ENCODE assay signal across 8 cellular contexts in the genomic region with DNA sequence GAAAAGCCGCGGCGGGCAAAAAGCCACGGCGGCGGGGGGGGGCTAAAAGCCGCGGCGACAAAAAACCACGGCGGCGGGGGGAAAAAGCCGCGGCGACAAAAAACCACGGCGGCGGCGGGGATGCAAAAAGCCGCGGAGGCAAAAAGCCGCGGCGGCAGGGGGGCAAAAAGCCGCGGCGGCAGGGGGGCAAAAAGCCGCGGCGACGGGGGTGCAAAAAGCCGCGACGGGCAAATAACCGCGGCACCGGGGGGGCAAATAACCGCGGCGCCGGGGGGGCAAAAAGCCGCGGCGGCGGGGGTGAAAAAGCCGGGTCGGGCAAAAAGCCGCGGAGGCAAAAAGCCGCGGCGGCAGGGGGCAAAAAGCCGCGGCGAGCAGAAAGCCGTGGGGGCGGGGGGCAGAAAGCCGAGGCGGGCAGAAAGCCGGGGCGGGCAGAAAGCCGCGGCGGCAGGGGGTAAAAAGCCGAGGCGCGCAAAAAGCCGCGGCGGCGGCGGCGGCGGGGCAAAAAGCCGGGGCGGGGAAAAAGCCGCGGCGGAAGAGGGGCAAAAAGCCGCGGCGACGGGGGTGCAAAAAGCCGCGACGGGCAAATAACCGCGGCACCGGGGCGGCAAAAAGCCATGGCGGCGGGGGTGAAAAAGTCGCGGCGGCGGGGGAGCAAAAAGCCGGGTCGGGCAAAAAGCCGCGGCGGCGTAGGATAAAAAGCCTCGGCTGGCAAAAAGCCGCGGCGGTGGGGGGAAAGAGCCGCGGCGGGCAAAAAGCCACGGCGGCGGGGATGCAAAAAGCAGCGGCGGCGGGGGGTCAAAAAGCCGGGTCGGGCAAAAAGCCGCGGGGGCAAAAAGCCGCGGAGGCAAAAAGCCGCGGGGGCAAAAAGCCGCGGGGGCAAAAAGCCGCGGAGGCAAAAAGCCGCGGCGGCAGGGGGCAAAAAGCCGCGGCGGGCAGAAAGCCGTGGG.
DNase-seq lines count a peak whose midpoint lies in the region; ATAC-seq, FAIRE-seq and TF ChIP-seq lines count a peak whose summit lies in the region.
"Not testable (repeated sequence)": the region's sequence is repeated elsewhere in the genome, so short reads cannot be mapped to it uniquely, and the experiment has no call there.

No MANE protein-coding gene starts in this region.

- not testable (repeated sequence) for H3K27ac ChIP-seq in A549, Peyer's patch, gastroesophageal sphincter

- not testable (repeated sequence) for H3K9me3 ChIP-seq in A549, Peyer's patch, gastroesophageal sphincter

- intact Hi-C loops in activated naive CD4-positive, alpha-beta T cell treated with anti-CD3 and anti-CD28 coated beads for 36 hours (cut with micrococcal nuclease) = not testable (repeated sequence)

- H3K9me3 Mint-ChIP-seq in activated naive CD4-positive, alpha-beta T cell treated with anti-CD3 and anti-CD28 coated beads for 36 hours; central memory CD8-positive, alpha-beta T cell; mesothelial cell of epicardium; stimulated activated effector memory CD8-positive, alpha-beta T cell treated with anti-CD3 and anti-CD28 coated beads, Interleukin-12 subunit alpha, Interleukin-12 subunit beta, amount 100 ng/mL, for 72 hours: not testable (repeated sequence)

- not testable (repeated sequence) for TF ChIP-seq RAD21 in A549 (conservative IDR thresholded peaks at IDR 0.05 in 1 of 2, IDR thresholded peaks at IDR 0.05 in 1 of 2)

- H3K27me3 Mint-ChIP-seq in activated naive CD4-positive, alpha-beta T cell treated with anti-CD3 and anti-CD28 coated beads for 36 hours (ENCODE audit: low read depth) = peaks cover 10% of the 10 kb centered on the region
- H3K27me3 Mint-ChIP-seq in central memory CD8-positive, alpha-beta T cell = not testable (repeated sequence)
- H3K27me3 Mint-ChIP-seq in mesothelial cell of epicardium (ENCODE audit: low read depth) = peaks cover 14% of the 10 kb centered on the region

- H3K27me3 ChIP-seq in Peyer's patch = not testable (repeated sequence)
- H3K27me3 ChIP-seq in gastroesophageal sphincter = peaks cover 28% of the 10 kb centered on the region

- POLR2A ChIA-PET in A549 (lab: Yijun Ruan, JAX) = not testable (repeated sequence)

- H3K4me1 Mint-ChIP-seq in activated naive CD4-positive, alpha-beta T cell treated with anti-CD3 and anti-CD28 coated beads for 36 hours (ENCODE audit: low read depth); central memory CD8-positive, alpha-beta T cell; mesothelial cell of epicardium; stimulated activated effector memory CD8-positive, alpha-beta T cell treated with anti-CD3 and anti-CD28 coated beads, Interleukin-12 subunit alpha, Interleukin-12 subunit beta, amount 100 ng/mL, for 72 hours: not testable (repeated sequence)

- H3K36me3 ChIP-seq in Peyer's patch, gastroesophageal sphincter: not testable (repeated sequence)

- 1% methylated on average over 20 of the region's 134 CpGs for WGBS in A549 (ENCODE audit: missing lambda C conversion rate)
- WGBS in gastroesophageal sphincter (ENCODE audit: low coverage in 1 of 2), 2 donors = no CpG with 5 or more reads among the region's 134 CpGs

- peak overlapping the region; percentile 57 for H3K4me3 Mint-ChIP-seq in activated naive CD4-positive, alpha-beta T cell treated with anti-CD3 and anti-CD28 coated beads for 36 hours
- H3K4me3 Mint-ChIP-seq in central memory CD8-positive, alpha-beta T cell = peak overlapping the region; percentile 59
- peak overlapping the region; percentile 41 for H3K4me3 Mint-ChIP-seq in mesothelial cell of epicardium
- H3K4me3 Mint-ChIP-seq in stimulated activated effector memory CD8-positive, alpha-beta T cell treated with anti-CD3 and anti-CD28 coated beads, Interleukin-12 subunit alpha, Interleukin-12 subunit beta, amount 100 ng/mL, for 72 hours = peak overlapping the region; percentile 43

- TF ChIP-seq EP300 in A549 (IDR thresholded peaks at IDR 0.05); gastroesophageal sphincter (IDR thresholded peaks at IDR 0.05): not testable (repeated sequence)

- not testable (repeated sequence) for H3K27ac Mint-ChIP-seq in activated naive CD4-positive, alpha-beta T cell treated with anti-CD3 and anti-CD28 coated beads for 36 hours; central memory CD8-positive, alpha-beta T cell (ENCODE audit: low read depth); mesothelial cell of epicardium
- peak overlapping the region; percentile 54 for H3K27ac Mint-ChIP-seq in stimulated activated effector memory CD8-positive, alpha-beta T cell treated with anti-CD3 and anti-CD28 coated beads, Interleukin-12 subunit alpha, Interleukin-12 subunit beta, amount 100 ng/mL, for 72 hours

- H3K4me1 ChIP-seq in A549, Peyer's patch: not testable (repeated sequence)
- peaks cover 0 to 14% (median 0%) of the 10 kb centered on the region in 3 donors for H3K4me1 ChIP-seq in gastroesophageal sphincter

- TF ChIP-seq CTCF in A549 (IDR thresholded peaks at IDR 0.05); Peyer's patch (IDR thresholded peaks at IDR 0.05); gastroesophageal sphincter (IDR thresholded peaks at IDR 0.05); mesothelial cell of epicardium (IDR thresholded peaks at IDR 0.05; ENCODE audit: unreplicated experiment): not testable (repeated sequence)

- not testable (repeated sequence) for FAIRE-seq in A549 (lab: Jason Lieb, UNC)

- TF ChIP-seq POLR2A in A549 (IDR thresholded peaks at IDR 0.05; ENCODE audit: low read length); Peyer's patch (IDR thresholded peaks at IDR 0.05); gastroesophageal sphincter (IDR thresholded peaks at IDR 0.05): not testable (repeated sequence)

- H3K4me3 ChIP-seq in A549 (peak overlapping the region; percentile 51), Peyer's patch (peak overlapping the region in 3 of 4 donors; percentile 26 to 48 (median 45)), gastroesophageal sphincter (peak overlapping the region; percentile 24 to 47)

- CTCF ChIA-PET in A549 (lab: Yijun Ruan, JAX) = interaction anchor here (0.6 to 0.7 kb wide), 2 partner anchors 116 to 1153 kb away, joined by 3 read pairs; no protein-coding TSS in a partner anchor
- CTCF ChIA-PET in activated naive CD4-positive, alpha-beta T cell treated with anti-CD3 and anti-CD28 coated beads for 36 hours (lab: Charles Lee) = not testable (repeated sequence)

- H3K4me2 ChIP-seq in A549 = peak overlapping the region; percentile 74

- ATAC-seq in A549; central memory CD8-positive, alpha-beta T cell (replicated peaks; ENCODE audit: extremely low read depth, poor library complexity, severe bottlenecking); gastroesophageal sphincter; stimulated activated effector memory CD8-positive, alpha-beta T cell treated with anti-CD3 and anti-CD28 coated beads, Interleukin-12 subunit alpha, Interleukin-12 subunit beta, amount 100 ng/mL, for 72 hours: not testable (repeated sequence)

- not testable (repeated sequence) for DNase-seq in A549 (ENCODE audit: low read depth in 1 of 2, low spot score in 1 of 2); central memory CD8-positive, alpha-beta T cell (ENCODE audit: low spot score in 2 of 2); mesothelial cell of epicardium (ENCODE audit: low spot score in 2 of 2, unreplicated experiment in 2 of 2); stimulated activated effector memory CD8-positive, alpha-beta T cell treated with anti-CD3 and anti-CD28 coated beads, Interleukin-12 subunit alpha, Interleukin-12 subunit beta, amount 100 ng/mL, for 72 hours (ENCODE audit: low spot score in 2 of 2)
- DNase-seq in ELR (ENCODE audit: low read depth) = peak; percentile 3
- DNase-seq in Peyer's patch = peak in 2 of 3 donors; percentile 17 to 55
- peak; percentile 12 for DNase-seq in activated naive CD4-positive, alpha-beta T cell treated with anti-CD3 and anti-CD28 coated beads for 36 hours

- not testable (repeated sequence) for H3K36me3 Mint-ChIP-seq in activated naive CD4-positive, alpha-beta T cell treated with anti-CD3 and anti-CD28 coated beads for 36 hours (ENCODE audit: low read depth); mesothelial cell of epicardium; stimulated activated effector memory CD8-positive, alpha-beta T cell treated with anti-CD3 and anti-CD28 coated beads, Interleukin-12 subunit alpha, Interleukin-12 subunit beta, amount 100 ng/mL, for 72 hours
- H3K36me3 Mint-ChIP-seq in central memory CD8-positive, alpha-beta T cell (ENCODE audit: insufficient read depth) = peaks cover 10% of the 10 kb centered on the region

TF ChIP-seq in A549, 52 proteins besides CTCF, POLR2A, EP300 and RAD21:
- peak; percentile 76; the same call in 1 of the 2 replicates for TF ChIP-seq RNF2 (IDR thresholded peaks at IDR 0.05; ENCODE audit: borderline replicate concordance, low read depth)
